In the genomic region with DNA sequence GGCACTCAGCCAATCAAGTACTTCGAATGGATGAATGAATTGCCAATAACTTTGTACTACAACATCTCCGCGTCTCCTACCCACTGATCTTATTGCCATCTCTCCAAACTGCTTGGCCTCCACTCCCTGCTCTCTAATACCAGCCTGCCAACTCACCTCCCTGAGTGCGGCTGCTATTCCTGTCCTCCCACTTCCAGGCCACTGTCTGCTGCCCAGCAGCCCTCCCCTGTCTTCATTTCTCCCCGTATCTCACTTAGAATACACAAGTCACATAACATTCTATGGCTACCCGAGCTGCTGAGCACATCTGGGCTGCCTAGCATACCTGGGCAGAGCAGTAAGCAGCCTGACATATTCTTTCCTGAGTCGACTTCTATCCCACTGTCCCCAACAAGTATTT, we compare ENCODE assay signal across 22 cellular contexts.
"Had no signal": no experiment of that assay in that cellular context is flagged by ENCODE, and none has a peak within 500 bp of the region (broad histone marks: within the 10 kb centered on the region; RNA-seq: fewer than 3 reads in every experiment).

No MANE protein-coding gene starts in this region.

- H3K9me3 ChIP-seq: MG63, SJCRH30 had no signal

- H3K36me3 ChIP-seq: MG63, SJCRH30 had no signal

- H3K27ac ChIP-seq: HL-60, SJCRH30 had no signal

- ATAC-seq: SK-N-SH treated with all-trans-retinoic acid at 6 μM for 48 hours had no signal

- H3K27me3 ChIP-seq: MG63, SJCRH30 had no signal

- H3K4me3 ChIP-seq: MG63, SJCRH30 had no signal

- DNase-seq: Karpas-422, KG1, MG63, NCI-H1092, NCI-H1105 treated with DMSO at 0.1 percent for 48 hours, NCI-H1417 treated with DMSO at 0.1 percent for 48 hours, NCI-H146, NCI-H1694 treated with DMSO at 0.1 percent for 48 hours, NCI-H2029, NCI-H2081 treated with DMSO at 0.1 percent for 48 hours, NCI-H2171, NCI-H226, NCI-H446, NCI-H510A, NCI-H524 treated with DMSO at 0.1 percent for 48 hours, NCI-H69, NCI-H774, RPMI8226, SHP77 treated with DMSO at 0.1 percent for 48 hours, SJCRH30 had no signal
